ENCODE assay signal across 8 cellular contexts in genomic region chr7:159144756-159145543, GRCh38. TPM values are rescaled to one million over a fixed set of nuclear protein-coding genes. Genes with fewer than 3 reads are reported as not detected.
DNase-seq lines count a peak whose midpoint lies in the region; ATAC-seq and TF ChIP-seq lines count a peak whose summit lies in the region.

VIPR2 (minus strand) TSS chr7:159144867; CDS start chr7:159144771, 96 bp downstream.

- no peak for TF ChIP-seq CTCF in lower leg skin (IDR thresholded peaks at IDR 0.05)

- H3K9ac ChIP-seq in NT2/D1 (ENCODE audit: insufficient read length, low read depth): peak within 1 kb of the TSS; percentile 76

- H3K9me3 ChIP-seq in NT2/D1 (ENCODE audit: insufficient read depth, low read length): no peaks in the 10 kb centered on the region

- H3K27ac Mint-ChIP-seq in activated naive CD8-positive, alpha-beta T cell treated with anti-CD3 and anti-CD28 coated beads, Interleukin-2, amount 50 U/mL, for 24 hours: no peak within 1 kb of the TSS
- no peak within 1 kb of the TSS for H3K27ac Mint-ChIP-seq in stimulated activated naive CD8-positive, alpha-beta T cell treated with anti-CD3 and anti-CD28 coated beads, Interleukin-15, Interleukin-2, amounts not matched to agents 100 ng/mL and 50 ng/mL, for 24 hours

- H3K4me1 Mint-ChIP-seq in activated naive CD8-positive, alpha-beta T cell treated with anti-CD3 and anti-CD28 coated beads, Interleukin-2, amount 50 U/mL, for 24 hours: peaks cover 4% of the 10 kb centered on the region
- no peaks in the 10 kb centered on the region for H3K4me1 Mint-ChIP-seq in stimulated activated naive CD8-positive, alpha-beta T cell treated with anti-CD3 and anti-CD28 coated beads, Interleukin-15, Interleukin-2, amounts not matched to agents 100 ng/mL and 50 ng/mL, for 24 hours (ENCODE audit: low read depth)

- H3K36me3 Mint-ChIP-seq in activated naive CD8-positive, alpha-beta T cell treated with anti-CD3 and anti-CD28 coated beads, Interleukin-2, amount 50 U/mL, for 24 hours (ENCODE audit: low read depth): no peaks in the 10 kb centered on the region
- no peaks in the 10 kb centered on the region for H3K36me3 Mint-ChIP-seq in stimulated activated naive CD8-positive, alpha-beta T cell treated with anti-CD3 and anti-CD28 coated beads, Interleukin-15, Interleukin-2, amounts not matched to agents 100 ng/mL and 50 ng/mL, for 24 hours (ENCODE audit: low read depth)

- ATAC-seq in activated naive CD8-positive, alpha-beta T cell treated with anti-CD3 and anti-CD28 coated beads, Interleukin-2, amount 50 U/mL, for 24 hours: peak; percentile 21
- ATAC-seq in GM21390 (IDR thresholded peaks at IDR 0.05; ENCODE audit: unreplicated experiment): no peak

- H3K36me3 ChIP-seq in NT2/D1 (ENCODE audit: insufficient read depth, insufficient read length, low read length): no peaks in the 10 kb centered on the region

- TF ChIP-seq POLR2A in lower leg skin (IDR thresholded peaks at IDR 0.05): no peak

- H3K27me3 ChIP-seq in NT2/D1 (ENCODE audit: insufficient read depth, insufficient read length): peaks cover 44% of the 10 kb centered on the region

- H3K4me1 ChIP-seq in NT2/D1 (ENCODE audit: insufficient read depth, insufficient read length): peaks cover 11% of the 10 kb centered on the region

- peak within 1 kb of the TSS; percentile 61 for H3K4me3 Mint-ChIP-seq in activated naive CD8-positive, alpha-beta T cell treated with anti-CD3 and anti-CD28 coated beads, Interleukin-2, amount 50 U/mL, for 24 hours
- peak within 1 kb of the TSS; percentile 69 for H3K4me3 Mint-ChIP-seq in stimulated activated naive CD8-positive, alpha-beta T cell treated with anti-CD3 and anti-CD28 coated beads, Interleukin-15, Interleukin-2, amounts not matched to agents 100 ng/mL and 50 ng/mL, for 24 hours

- intact Hi-C loops in lower leg skin (cut with DNase I; ENCODE audit: low total_unique reads): no loop called here

- in situ Hi-C loops in G401 (cut with HindIII; ENCODE audit: low sequenced_read_pairs): no loop called here

- H3K4me3 ChIP-seq in NT2/D1 (ENCODE audit: insufficient read length, low read depth): peak within 1 kb of the TSS; percentile 53
- H3K4me3 ChIP-seq in lower leg skin (ENCODE audit: low read depth, poor library complexity, severe bottlenecking): peak within 1 kb of the TSS; percentile 32

- 0 to 2% methylated on average over 26 to 57 of the region's 89 CpGs for WGBS in lower leg skin, 2 donors

- DNase-seq in NT2/D1 (ENCODE audit: low read depth, low spot score): no peak
- DNase-seq in activated naive CD8-positive, alpha-beta T cell treated with anti-CD3 and anti-CD28 coated beads, Interleukin-2, amount 50 U/mL, for 24 hours: peak; percentile 20
- peak in 1 of 2 donors; percentile 80 for DNase-seq in lower leg skin (ENCODE audit: low spot score in 2 of 2)
- no peak for DNase-seq in G401 (ENCODE audit: low spot score)
- DNase-seq in OCI-M2 (lab: John Stamatoyannopoulos, UW; ENCODE audit: unreplicated experiment): no peak
- DNase-seq in medulla oblongata (ENCODE audit: extremely low spot score): no peak

- H3K9me3 Mint-ChIP-seq in activated naive CD8-positive, alpha-beta T cell treated with anti-CD3 and anti-CD28 coated beads, Interleukin-2, amount 50 U/mL, for 24 hours: no peaks in the 10 kb centered on the region
- H3K9me3 Mint-ChIP-seq in stimulated activated naive CD8-positive, alpha-beta T cell treated with anti-CD3 and anti-CD28 coated beads, Interleukin-15, Interleukin-2, amounts not matched to agents 100 ng/mL and 50 ng/mL, for 24 hours: no peaks in the 10 kb centered on the region

- peaks cover 37% of the 10 kb centered on the region for H3K27me3 Mint-ChIP-seq in activated naive CD8-positive, alpha-beta T cell treated with anti-CD3 and anti-CD28 coated beads, Interleukin-2, amount 50 U/mL, for 24 hours
- peaks cover 43% of the 10 kb centered on the region for H3K27me3 Mint-ChIP-seq in stimulated activated naive CD8-positive, alpha-beta T cell treated with anti-CD3 and anti-CD28 coated beads, Interleukin-15, Interleukin-2, amounts not matched to agents 100 ng/mL and 50 ng/mL, for 24 hours

RNA-seq across cellular contexts. Expression of gene VIPR2, which starts in this region (rescaled TPM):
- total RNA-seq in lower leg skin: under 1 TPM in 3 of 4 donors, not detected in 1; 0.32 to 0.34 (median 0.32) TPM
- not detected in 2 replicates for total RNA-seq in G401 (2014; rRNA removed; shearing (Covaris generic))
